In the genomic region with DNA sequence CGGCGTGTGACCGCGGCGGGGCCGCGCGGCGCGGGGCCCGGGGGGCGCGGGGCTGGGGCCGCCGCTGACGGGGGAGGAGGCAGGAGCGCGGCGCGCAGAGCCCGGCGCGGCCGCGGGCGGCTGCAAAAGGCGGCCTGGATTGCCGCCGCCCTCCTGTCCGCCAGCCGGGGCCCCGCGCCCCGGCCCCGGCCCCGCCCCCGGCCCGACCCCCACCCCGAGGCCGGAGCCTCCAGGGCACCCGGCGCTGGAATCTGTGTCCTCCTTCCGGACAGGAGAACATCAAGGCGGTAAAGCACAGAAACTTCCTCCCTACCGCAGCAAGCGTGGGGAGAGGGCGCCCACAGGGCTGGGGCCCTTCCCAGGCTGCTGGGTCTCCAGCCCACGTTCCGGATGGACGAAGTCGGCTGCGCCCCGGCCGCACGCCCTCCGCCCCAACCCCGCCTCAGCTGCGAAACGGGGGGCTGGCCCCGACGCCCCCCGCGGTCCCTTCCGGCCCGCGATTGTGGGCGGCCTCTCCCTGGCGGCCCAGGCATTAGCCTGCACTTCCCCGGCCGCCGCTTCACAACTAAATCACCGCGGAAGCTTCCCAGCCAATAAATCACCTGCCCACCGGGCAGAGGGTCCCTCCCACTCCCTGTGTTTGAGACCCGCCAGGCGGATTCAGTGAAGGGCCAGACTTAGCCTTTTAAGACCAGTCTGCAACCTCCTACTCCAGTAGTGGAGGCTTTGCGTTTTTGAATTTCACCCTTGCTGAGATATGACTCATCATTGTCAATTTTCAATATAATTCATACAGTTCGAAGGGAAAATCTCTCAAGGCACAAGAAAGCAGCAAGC, we compare ENCODE assay signal across 1 cellular context.
TF ChIP-seq lines count a peak whose summit lies in the region.

No MANE protein-coding gene starts in this region.

TF ChIP-seq in WTC11, 78 proteins besides CTCF, POLR2A, EP300 and RAD21 (continued from another document):
- TF ChIP-seq MXD4 (CRISPR knock-in tag; IDR thresholded peaks at IDR 0.05; ENCODE audit: borderline replicate concordance) (no peak), CREM (CRISPR knock-in tag; IDR thresholded peaks at IDR 0.05) (peak; percentile 26; the same call in 1 of the 2 replicates), TEAD4 (CRISPR knock-in tag; IDR thresholded peaks at IDR 0.05) (no peak), FOXJ3 (CRISPR knock-in tag; IDR thresholded peaks at IDR 0.05; ENCODE audit: borderline replicate concordance) (no peak), ZNF138 (CRISPR knock-in tag; conservative IDR thresholded peaks at IDR 0.05) (no peak), FOXK1 (CRISPR knock-in tag; IDR thresholded peaks at IDR 0.05) (peak; percentile 8; the same call in 1 of the 2 replicates), TEAD1 (CRISPR knock-in tag; IDR thresholded peaks at IDR 0.05) (peak; percentile 26; the same call in 1 of the 2 replicates), NFATC4 (CRISPR knock-in tag; IDR thresholded peaks at IDR 0.05) (0 out of 2 replicates have a peak, but pooled peaks have one; percentile 25), MYBL2 (CRISPR knock-in tag; IDR thresholded peaks at IDR 0.05) (no peak), IRF2 (CRISPR knock-in tag; IDR thresholded peaks at IDR 0.05; ENCODE audit: borderline replicate concordance, low read depth) (no peak), TCF7 (CRISPR knock-in tag; IDR thresholded peaks at IDR 0.05; ENCODE audit: low read depth) (no peak), SMAD4 (CRISPR knock-in tag; IDR thresholded peaks at IDR 0.05) (0 out of 2 replicates have a peak, but pooled peaks have one; percentile 43), ZNF671 (CRISPR knock-in tag; IDR thresholded peaks at IDR 0.05) (no peak), GTF2I (CRISPR knock-in tag; conservative IDR thresholded peaks at IDR 0.05) (no peak)
- TF ChIP-seq, protein P1, sequence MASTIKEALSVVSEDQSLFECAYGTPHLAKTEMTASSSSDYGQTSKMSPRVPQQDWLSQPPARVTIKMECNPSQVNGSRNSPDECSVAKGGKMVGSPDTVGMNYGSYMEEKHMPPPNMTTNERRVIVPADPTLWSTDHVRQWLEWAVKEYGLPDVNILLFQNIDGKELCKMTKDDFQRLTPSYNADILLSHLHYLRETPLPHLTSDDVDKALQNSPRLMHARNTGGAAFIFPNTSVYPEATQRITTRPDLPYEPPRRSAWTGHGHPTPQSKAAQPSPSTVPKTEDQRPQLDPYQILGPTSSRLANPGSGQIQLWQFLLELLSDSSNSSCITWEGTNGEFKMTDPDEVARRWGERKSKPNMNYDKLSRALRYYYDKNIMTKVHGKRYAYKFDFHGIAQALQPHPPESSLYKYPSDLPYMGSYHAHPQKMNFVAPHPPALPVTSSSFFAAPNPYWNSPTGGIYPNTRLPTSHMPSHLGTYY (CRISPR knock-in tag; IDR thresholded peaks at IDR 0.05): no peak
- TF ChIP-seq, protein P2, sequence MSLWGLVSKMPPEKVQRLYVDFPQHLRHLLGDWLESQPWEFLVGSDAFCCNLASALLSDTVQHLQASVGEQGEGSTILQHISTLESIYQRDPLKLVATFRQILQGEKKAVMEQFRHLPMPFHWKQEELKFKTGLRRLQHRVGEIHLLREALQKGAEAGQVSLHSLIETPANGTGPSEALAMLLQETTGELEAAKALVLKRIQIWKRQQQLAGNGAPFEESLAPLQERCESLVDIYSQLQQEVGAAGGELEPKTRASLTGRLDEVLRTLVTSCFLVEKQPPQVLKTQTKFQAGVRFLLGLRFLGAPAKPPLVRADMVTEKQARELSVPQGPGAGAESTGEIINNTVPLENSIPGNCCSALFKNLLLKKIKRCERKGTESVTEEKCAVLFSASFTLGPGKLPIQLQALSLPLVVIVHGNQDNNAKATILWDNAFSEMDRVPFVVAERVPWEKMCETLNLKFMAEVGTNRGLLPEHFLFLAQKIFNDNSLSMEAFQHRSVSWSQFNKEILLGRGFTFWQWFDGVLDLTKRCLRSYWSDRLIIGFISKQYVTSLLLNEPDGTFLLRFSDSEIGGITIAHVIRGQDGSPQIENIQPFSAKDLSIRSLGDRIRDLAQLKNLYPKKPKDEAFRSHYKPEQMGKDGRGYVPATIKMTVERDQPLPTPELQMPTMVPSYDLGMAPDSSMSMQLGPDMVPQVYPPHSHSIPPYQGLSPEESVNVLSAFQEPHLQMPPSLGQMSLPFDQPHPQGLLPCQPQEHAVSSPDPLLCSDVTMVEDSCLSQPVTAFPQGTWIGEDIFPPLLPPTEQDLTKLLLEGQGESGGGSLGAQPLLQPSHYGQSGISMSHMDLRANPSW (CRISPR knock-in tag; conservative IDR thresholded peaks at IDR 0.05; ENCODE audit: low read depth): no peak
- TF ChIP-seq, protein P3, sequence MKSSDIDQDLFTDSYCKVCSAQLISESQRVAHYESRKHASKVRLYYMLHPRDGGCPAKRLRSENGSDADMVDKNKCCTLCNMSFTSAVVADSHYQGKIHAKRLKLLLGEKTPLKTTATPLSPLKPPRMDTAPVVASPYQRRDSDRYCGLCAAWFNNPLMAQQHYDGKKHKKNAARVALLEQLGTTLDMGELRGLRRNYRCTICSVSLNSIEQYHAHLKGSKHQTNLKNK (CRISPR knock-in tag; IDR thresholded peaks at IDR 0.05): no peak
- TF ChIP-seq, protein P4, sequence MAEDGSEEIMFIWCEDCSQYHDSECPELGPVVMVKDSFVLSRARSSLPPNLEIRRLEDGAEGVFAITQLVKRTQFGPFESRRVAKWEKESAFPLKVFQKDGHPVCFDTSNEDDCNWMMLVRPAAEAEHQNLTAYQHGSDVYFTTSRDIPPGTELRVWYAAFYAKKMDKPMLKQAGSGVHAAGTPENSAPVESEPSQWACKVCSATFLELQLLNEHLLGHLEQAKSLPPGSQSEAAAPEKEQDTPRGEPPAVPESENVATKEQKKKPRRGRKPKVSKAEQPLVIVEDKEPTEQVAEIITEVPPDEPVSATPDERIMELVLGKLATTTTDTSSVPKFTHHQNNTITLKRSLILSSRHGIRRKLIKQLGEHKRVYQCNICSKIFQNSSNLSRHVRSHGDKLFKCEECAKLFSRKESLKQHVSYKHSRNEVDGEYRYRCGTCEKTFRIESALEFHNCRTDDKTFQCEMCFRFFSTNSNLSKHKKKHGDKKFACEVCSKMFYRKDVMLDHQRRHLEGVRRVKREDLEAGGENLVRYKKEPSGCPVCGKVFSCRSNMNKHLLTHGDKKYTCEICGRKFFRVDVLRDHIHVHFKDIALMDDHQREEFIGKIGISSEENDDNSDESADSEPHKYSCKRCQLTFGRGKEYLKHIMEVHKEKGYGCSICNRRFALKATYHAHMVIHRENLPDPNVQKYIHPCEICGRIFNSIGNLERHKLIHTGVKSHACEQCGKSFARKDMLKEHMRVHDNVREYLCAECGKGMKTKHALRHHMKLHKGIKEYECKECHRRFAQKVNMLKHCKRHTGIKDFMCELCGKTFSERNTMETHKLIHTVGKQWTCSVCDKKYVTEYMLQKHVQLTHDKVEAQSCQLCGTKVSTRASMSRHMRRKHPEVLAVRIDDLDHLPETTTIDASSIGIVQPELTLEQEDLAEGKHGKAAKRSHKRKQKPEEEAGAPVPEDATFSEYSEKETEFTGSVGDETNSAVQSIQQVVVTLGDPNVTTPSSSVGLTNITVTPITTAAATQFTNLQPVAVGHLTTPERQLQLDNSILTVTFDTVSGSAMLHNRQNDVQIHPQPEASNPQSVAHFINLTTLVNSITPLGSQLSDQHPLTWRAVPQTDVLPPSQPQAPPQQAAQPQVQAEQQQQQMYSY (CRISPR knock-in tag; IDR thresholded peaks at IDR 0.05): peak; percentile 86
- TF ChIP-seq, protein P5, sequence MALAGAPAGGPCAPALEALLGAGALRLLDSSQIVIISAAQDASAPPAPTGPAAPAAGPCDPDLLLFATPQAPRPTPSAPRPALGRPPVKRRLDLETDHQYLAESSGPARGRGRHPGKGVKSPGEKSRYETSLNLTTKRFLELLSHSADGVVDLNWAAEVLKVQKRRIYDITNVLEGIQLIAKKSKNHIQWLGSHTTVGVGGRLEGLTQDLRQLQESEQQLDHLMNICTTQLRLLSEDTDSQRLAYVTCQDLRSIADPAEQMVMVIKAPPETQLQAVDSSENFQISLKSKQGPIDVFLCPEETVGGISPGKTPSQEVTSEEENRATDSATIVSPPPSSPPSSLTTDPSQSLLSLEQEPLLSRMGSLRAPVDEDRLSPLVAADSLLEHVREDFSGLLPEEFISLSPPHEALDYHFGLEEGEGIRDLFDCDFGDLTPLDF (CRISPR knock-in tag; IDR thresholded peaks at IDR 0.05): no peak
- TF ChIP-seq, protein P6, sequence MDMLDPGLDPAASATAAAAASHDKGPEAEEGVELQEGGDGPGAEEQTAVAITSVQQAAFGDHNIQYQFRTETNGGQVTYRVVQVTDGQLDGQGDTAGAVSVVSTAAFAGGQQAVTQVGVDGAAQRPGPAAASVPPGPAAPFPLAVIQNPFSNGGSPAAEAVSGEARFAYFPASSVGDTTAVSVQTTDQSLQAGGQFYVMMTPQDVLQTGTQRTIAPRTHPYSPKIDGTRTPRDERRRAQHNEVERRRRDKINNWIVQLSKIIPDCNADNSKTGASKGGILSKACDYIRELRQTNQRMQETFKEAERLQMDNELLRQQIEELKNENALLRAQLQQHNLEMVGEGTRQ (CRISPR knock-in tag; IDR thresholded peaks at IDR 0.05): no peak
- TF ChIP-seq, protein P7, sequence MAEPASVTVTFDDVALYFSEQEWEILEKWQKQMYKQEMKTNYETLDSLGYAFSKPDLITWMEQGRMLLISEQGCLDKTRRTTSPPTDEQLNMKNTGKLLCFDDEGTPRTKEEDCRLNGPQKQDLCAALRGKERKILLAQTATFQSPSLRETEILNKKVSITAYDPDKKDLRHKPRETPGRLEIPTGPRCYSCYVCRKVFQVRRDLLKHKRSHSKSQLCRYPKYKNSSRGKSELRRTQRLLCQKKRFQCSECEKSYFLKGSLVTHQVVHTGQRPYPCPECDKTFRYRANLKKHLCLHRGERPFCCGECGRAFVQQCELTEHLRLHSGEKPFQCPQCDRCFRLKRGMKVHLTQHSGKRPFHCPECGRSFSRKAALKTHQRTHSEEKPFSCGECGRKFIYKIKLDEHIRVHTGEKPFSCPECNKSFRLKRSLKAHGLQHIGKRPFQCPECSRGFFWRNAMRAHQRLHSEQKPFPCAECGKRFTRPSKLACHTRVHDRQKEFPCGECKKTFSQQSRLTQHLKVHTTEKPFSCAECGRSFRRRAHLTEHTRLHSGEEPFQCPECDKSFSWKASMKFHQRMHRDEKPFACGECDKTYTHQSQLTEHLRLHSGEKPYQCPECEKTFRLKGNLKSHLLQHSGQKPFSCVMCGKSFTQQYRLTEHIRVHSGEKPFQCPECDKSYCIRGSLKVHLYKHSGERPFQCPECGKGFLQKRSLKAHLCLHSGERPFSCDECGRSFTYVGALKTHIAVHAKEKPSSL (CRISPR knock-in tag; conservative IDR thresholded peaks at IDR 0.05): no peak
- TF ChIP-seq, protein P8, sequence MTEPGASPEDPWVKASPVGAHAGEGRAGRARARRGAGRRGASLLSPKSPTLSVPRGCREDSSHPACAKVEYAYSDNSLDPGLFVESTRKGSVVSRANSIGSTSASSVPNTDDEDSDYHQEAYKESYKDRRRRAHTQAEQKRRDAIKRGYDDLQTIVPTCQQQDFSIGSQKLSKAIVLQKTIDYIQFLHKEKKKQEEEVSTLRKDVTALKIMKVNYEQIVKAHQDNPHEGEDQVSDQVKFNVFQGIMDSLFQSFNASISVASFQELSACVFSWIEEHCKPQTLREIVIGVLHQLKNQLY (CRISPR knock-in tag; IDR thresholded peaks at IDR 0.05): no peak
